12 cellular contexts compared by ENCODE assay signal in the genomic region with DNA sequence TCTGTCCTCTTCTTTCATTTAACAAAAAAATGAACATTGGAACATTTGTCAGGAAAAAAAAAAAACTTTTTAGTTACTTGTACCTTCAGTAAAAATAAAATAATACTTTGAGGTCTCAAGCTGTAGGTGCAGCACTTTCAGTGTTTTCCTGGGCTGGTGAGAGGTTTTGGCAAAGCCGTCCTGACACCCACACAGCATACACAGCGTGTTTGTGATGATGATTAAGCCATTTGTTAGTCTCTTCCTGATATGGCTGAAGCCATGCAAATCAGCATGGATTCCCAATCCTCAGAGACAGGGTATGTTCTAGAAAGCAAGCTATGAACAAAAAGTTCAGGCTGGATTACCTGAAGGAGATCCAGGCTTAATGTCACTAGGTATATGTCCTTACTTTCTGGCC.
"Had no signal": no experiment of that assay in that cellular context is flagged by ENCODE, and none has a peak within 500 bp of the region (broad histone marks: within the 10 kb centered on the region; RNA-seq: fewer than 3 reads in every experiment).

No MANE protein-coding gene starts in this region.

- H3K9me3 ChIP-seq: gastroesophageal sphincter, psoas muscle, right lobe of liver had no signal

- ATAC-seq: activated naive CD4-positive, alpha-beta T cell treated with anti-CD3 and anti-CD28 coated beads, Interleukin-2, amount 50 U/mL, for 72 hours; activated T-cell treated with anti-CD3 and anti-CD28 coated beads, Interleukin-2, amount 50 U/mL, for 4 hours; gastroesophageal sphincter; psoas muscle; stimulated activated naive B cell treated with anti-CD40 and anti-IgM and Interleukin-4, amounts not matched to agents 10 μg/mL and 1 μg/mL and 100 μg/mL, for 72 hours had no signal

- DNase-seq: activated effector memory CD4-positive, alpha-beta T cell treated with anti-CD3 and anti-CD28 coated beads, Interleukin-2, amount 50 U/mL, for 16 hours; activated T-cell treated with anti-CD3 and anti-CD28 coated beads, Interleukin-2, amount 50 U/mL, for 4 hours; amygdala; midbrain; naive B cell; occipital lobe; psoas muscle; right lobe of liver; stimulated activated CD4-positive, alpha-beta T cell treated with anti-CD3 and anti-CD28 coated beads, Interleukin-2, amount 100 ng/mL, for 24 hours; stimulated activated naive B cell treated with anti-CD40 and anti-IgM and Interleukin-4, amounts not matched to agents 10 μg/mL and 1 μg/mL and 100 μg/mL, for 72 hours had no signal

- H3K36me3 ChIP-seq: gastroesophageal sphincter, right lobe of liver had no signal

- H3K4me1 ChIP-seq: psoas muscle, right lobe of liver had no signal

- H3K4me3 ChIP-seq: gastroesophageal sphincter, psoas muscle, right lobe of liver had no signal

- H3K27ac ChIP-seq: gastroesophageal sphincter, psoas muscle, right lobe of liver had no signal

- H3K27me3 ChIP-seq: gastroesophageal sphincter, right lobe of liver had no signal
